Comparison of ENCODE assay signal across 10 cellular contexts in the genomic region with DNA sequence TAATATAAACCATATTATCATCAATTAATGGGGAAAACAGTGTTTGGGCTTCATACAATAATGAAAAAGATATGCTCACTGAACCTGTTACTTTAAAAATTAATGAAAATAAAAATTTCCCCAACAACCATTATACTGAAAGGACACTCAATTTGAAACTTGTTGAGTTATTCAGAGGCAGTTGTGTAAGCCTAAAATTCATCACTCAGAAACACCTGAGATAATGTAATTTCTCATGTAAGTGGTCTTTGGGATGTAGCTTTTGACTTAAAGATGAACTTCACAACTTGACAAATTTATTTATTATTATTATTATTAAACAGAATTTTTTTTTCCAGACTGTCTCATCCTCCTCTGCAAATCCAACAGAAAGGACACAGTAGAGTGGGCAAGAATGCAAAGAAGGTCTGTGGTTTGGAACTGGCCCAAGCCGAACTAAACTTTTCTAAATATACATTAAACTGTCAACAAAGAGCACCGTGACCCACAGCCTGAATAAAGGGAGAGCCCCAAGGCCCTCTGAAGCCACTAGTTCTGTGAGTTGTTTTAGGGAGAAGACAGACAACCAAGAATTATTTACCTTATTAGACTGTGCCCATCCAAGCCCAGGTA. TPM values are rescaled to one million over a fixed set of nuclear protein-coding genes. Genes with fewer than 3 reads are reported as not detected.
DNase-seq lines count a peak whose midpoint lies in the region; ATAC-seq and TF ChIP-seq lines count a peak whose summit lies in the region.
"Had no signal": no experiment of that assay in that cellular context is flagged by ENCODE, and none has a peak within 500 bp of the region (broad histone marks: within the 10 kb centered on the region; RNA-seq: fewer than 3 reads in every experiment).

No MANE protein-coding gene starts in this region.

- H3K4me3 ChIP-seq in dorsolateral prefrontal cortex: no peak overlapping the region

- intact Hi-C loops in dorsolateral prefrontal cortex (cut with DNase I): no loop called here

- H3K4me1 Mint-ChIP-seq in stimulated activated memory B cell treated with anti-CD40 and anti-IgM and Interleukin-4, amounts not matched to agents 10 μg/mL and 1 μg/mL and 100 μg/mL, for 72 hours: peaks cover 11% of the 10 kb centered on the region

- H3K4me3 Mint-ChIP-seq in stimulated activated memory B cell treated with anti-CD40 and anti-IgM and Interleukin-4, amounts not matched to agents 10 μg/mL and 1 μg/mL and 100 μg/mL, for 72 hours: no peak overlapping the region

- no peak overlapping the region for H3K27ac Mint-ChIP-seq in stimulated activated memory B cell treated with anti-CD40 and anti-IgM and Interleukin-4, amounts not matched to agents 10 μg/mL and 1 μg/mL and 100 μg/mL, for 72 hours

- DNase-seq in midbrain (lab: John Stamatoyannopoulos, UW): no peak
- DNase-seq in NCI-H1105 treated with DMSO at 0.1 percent for 48 hours (lab: John Stamatoyannopoulos, UW): no peak
- no peak for DNase-seq in dorsolateral prefrontal cortex
- DNase-seq in stimulated activated CD4-positive, alpha-beta T cell treated with anti-CD3 and anti-CD28 coated beads, Interleukin-2, amount 100 ng/mL, for 24 hours: no peak
- DNase-seq: NCI-H1930, Right ventricle myocardium superior had no signal

- ATAC-seq in GM18909 (IDR thresholded peaks at IDR 0.05; ENCODE audit: poor library complexity, unreplicated experiment): peak; percentile 84
- ATAC-seq in HG02588 (IDR thresholded peaks at IDR 0.05; ENCODE audit: unreplicated experiment): peak; percentile 82
- peak; percentile 90 for ATAC-seq in HG03439 (IDR thresholded peaks at IDR 0.05; ENCODE audit: unreplicated experiment)
- ATAC-seq in stimulated activated memory B cell treated with anti-CD40 and anti-IgM and Interleukin-4, amounts not matched to agents 10 μg/mL and 1 μg/mL and 100 μg/mL, for 72 hours: peak; percentile 70

- TF ChIP-seq CTCF in dorsolateral prefrontal cortex (IDR thresholded peaks at IDR 0.05 in 54 of 56, conservative IDR thresholded peaks at IDR 0.05 in 2 of 56; ENCODE audit: low read depth in 1 of 56, partially characterized antibody in 56 of 56): no peak

- no peaks in the 10 kb centered on the region for H3K27me3 ChIP-seq in dorsolateral prefrontal cortex

- no peak overlapping the region for H3K27ac ChIP-seq in dorsolateral prefrontal cortex

- H3K27me3 Mint-ChIP-seq in stimulated activated memory B cell treated with anti-CD40 and anti-IgM and Interleukin-4, amounts not matched to agents 10 μg/mL and 1 μg/mL and 100 μg/mL, for 72 hours: peaks cover 14% of the 10 kb centered on the region

- peaks cover 6% of the 10 kb centered on the region for H3K9me3 Mint-ChIP-seq in stimulated activated memory B cell treated with anti-CD40 and anti-IgM and Interleukin-4, amounts not matched to agents 10 μg/mL and 1 μg/mL and 100 μg/mL, for 72 hours

- H3K36me3 Mint-ChIP-seq in stimulated activated memory B cell treated with anti-CD40 and anti-IgM and Interleukin-4, amounts not matched to agents 10 μg/mL and 1 μg/mL and 100 μg/mL, for 72 hours: peaks cover 2% of the 10 kb centered on the region

RNA-seq across cellular contexts. Expression of gene HEY2, which starts 32.2 kb away (rescaled TPM):
- 10 to 100 TPM in 16 of 120 experiments, 1 to 10 TPM in 104; 3.3 to 16.5 (median 7.2) TPM for total RNA-seq in dorsolateral prefrontal cortex
